Comparison of ENCODE assay signal across 28 cellular contexts in genomic region chr5:172050070-172050469, GRCh38.
"Had no signal": no experiment of that assay in that cellular context is flagged by ENCODE, and none has a peak within 500 bp of the region (broad histone marks: within the 10 kb centered on the region; RNA-seq: fewer than 3 reads in every experiment).

No MANE protein-coding gene starts in this region.

- H3K27ac Mint-ChIP-seq: activated B cell treated with CpG ODN at 0.5 μM for 24 hours; activated naive CD8-positive, alpha-beta T cell treated with anti-CD3 and anti-CD28 coated beads, Interleukin-2, amount 50 U/mL, for 24 hours; activated T-helper 2 cell treated with anti-CD3 and anti-CD28 coated beads, Interferon-gamma antibody, Interleukin-2, Interleukin-4, amounts not matched to agents 10 μg/mL and 5 μg/mL and 100 μg/mL, durations not matched to agents 14 hours and 24 hours and 36 hours; T-helper 1 cell treated with Interleukin-12 subunit alpha and Interleukin-12 subunit beta and Interleukin-4 antibody, amounts not matched to agents 30 μg/mL and 1 μg/mL, for 36 hours had no signal

- H3K9me3 Mint-ChIP-seq: activated B cell treated with CpG ODN at 0.5 μM for 24 hours; activated naive CD8-positive, alpha-beta T cell treated with anti-CD3 and anti-CD28 coated beads, Interleukin-2, amount 50 U/mL, for 24 hours; activated T-helper 2 cell treated with anti-CD3 and anti-CD28 coated beads, Interferon-gamma antibody, Interleukin-2, Interleukin-4, amounts not matched to agents 10 μg/mL and 5 μg/mL and 100 μg/mL, durations not matched to agents 14 hours and 24 hours and 36 hours; T-helper 1 cell treated with Interleukin-12 subunit alpha and Interleukin-12 subunit beta and Interleukin-4 antibody, amounts not matched to agents 30 μg/mL and 1 μg/mL, for 36 hours had no signal

- H3K27me3 Mint-ChIP-seq: activated B cell treated with CpG ODN at 0.5 μM for 24 hours; activated naive CD8-positive, alpha-beta T cell treated with anti-CD3 and anti-CD28 coated beads, Interleukin-2, amount 50 U/mL, for 24 hours had no signal

- DNase-seq: activated B cell treated with CpG ODN at 0.5 μM for 24 hours; activated CD4-positive, alpha-beta T cell treated with anti-CD3 and anti-CD28 coated beads for 4 hours; activated CD4-positive, alpha-beta T cell treated with anti-CD3 and anti-CD28 coated beads, Interleukin-2, amount 50 U/mL, for 4 hours; activated CD8-positive, alpha-beta memory T cell treated with anti-CD3 and anti-CD28 coated beads, Interleukin-2, amount 50 U/mL, for 4 hours; activated naive CD4-positive, alpha-beta T cell treated with anti-CD3 and anti-CD28 coated beads, Interleukin-2, amount 50 U/mL, for 16 hours; activated naive CD8-positive, alpha-beta T cell treated with anti-CD3 and anti-CD28 coated beads, Interleukin-2, amount 50 U/mL, for 24 hours; activated T-cell treated with anti-CD3 and anti-CD28 coated beads, Interleukin-2, amount 50 U/mL, for 1 hour; central memory CD4-positive, alpha-beta T cell; dermis blood vessel endothelial cell; effector CD4-positive, alpha-beta T cell; gastrocnemius medialis; head of caudate nucleus; kidney; left colon; mammary epithelial cell; nucleus accumbens; pancreas; retina; stimulated activated CD4-positive, alpha-beta T cell treated with anti-CD3 and anti-CD28 coated beads, Interleukin-12 subunit alpha, Interleukin-12 subunit beta, amount 100 ng/mL, for 4 hours; stimulated activated CD4-positive, alpha-beta T cell treated with anti-CD3 and anti-CD28 coated beads, Interleukin-4, amount 100 ng/mL, for 1 hour; stimulated activated naive CD8-positive, alpha-beta T cell treated with anti-CD3 and anti-CD28 coated beads, Interleukin-15, Interleukin-2, amounts not matched to agents 100 U/mL and 50 U/mL, for 24 hours; SW 1271; T-helper 9 cell; testis; transverse colon had no signal

- ATAC-seq: activated naive CD8-positive, alpha-beta T cell treated with anti-CD3 and anti-CD28 coated beads, Interleukin-2, amount 50 U/mL, for 24 hours; gastrocnemius medialis; left colon; pancreas; sciatic nerve; stimulated activated naive CD8-positive, alpha-beta T cell treated with anti-CD3 and anti-CD28 coated beads, Interleukin-15, Interleukin-2, amounts not matched to agents 100 U/mL and 50 U/mL, for 24 hours had no signal

- FAIRE-seq: kidney, pancreas had no signal

- H3K4me3 Mint-ChIP-seq: activated B cell treated with CpG ODN at 0.5 μM for 24 hours; activated naive CD8-positive, alpha-beta T cell treated with anti-CD3 and anti-CD28 coated beads, Interleukin-2, amount 50 U/mL, for 24 hours; T-helper 1 cell treated with Interleukin-12 subunit alpha and Interleukin-12 subunit beta and Interleukin-4 antibody, amounts not matched to agents 30 μg/mL and 1 μg/mL, for 36 hours had no signal
